8 cellular contexts compared by ENCODE assay signal in the genomic region with DNA sequence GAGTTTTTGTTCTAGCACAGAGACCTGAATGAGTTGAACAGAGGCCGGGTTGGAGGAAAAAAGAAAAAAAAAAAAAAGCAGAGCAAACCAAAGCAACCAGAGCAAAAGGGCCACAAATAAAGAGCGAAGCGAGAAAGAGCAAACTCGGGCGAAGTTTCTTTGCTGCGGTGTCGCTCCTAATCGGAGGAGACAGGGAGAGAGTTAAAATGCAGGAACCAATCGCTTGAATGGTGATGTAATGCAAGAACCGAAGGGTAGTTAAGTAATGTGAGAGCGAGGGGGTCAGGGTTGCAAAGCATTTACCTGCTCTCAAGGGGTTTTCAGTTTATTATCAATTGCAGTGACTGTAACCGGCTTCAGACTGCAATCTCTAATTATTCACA.
DNase-seq lines count a peak whose midpoint lies in the region; ATAC-seq and TF ChIP-seq lines count a peak whose summit lies in the region.

No MANE protein-coding gene starts in this region.

- peak overlapping the region; percentile 73 for H3K56ac ChIP-seq in mesendoderm (ENCODE audit: low read length)

- no peaks in the 10 kb centered on the region for H3K9me3 ChIP-seq in ectodermal cell (ENCODE audit: control insufficient read depth, low read length)

- no peak overlapping the region for H2BK120ac ChIP-seq in mesendoderm (ENCODE audit: low read depth, low read length)

- H3K23ac ChIP-seq in mesendoderm (ENCODE audit: low read length), result no peak overlapping the region

- H2BK5ac ChIP-seq in mesendoderm (ENCODE audit: low read length), result no peak overlapping the region

- no peak overlapping the region for H4K5ac ChIP-seq in mesendoderm (ENCODE audit: low read length)

- H3K9ac ChIP-seq in mesendoderm (ENCODE audit: low read length), result peak overlapping the region; percentile 71

- H3K18ac ChIP-seq in mesendoderm (ENCODE audit: low read length), result peak overlapping the region; percentile 81

- no peak for TF ChIP-seq CTCF in AG09309 (IDR thresholded peaks at IDR 0.05; ENCODE audit: control insufficient read depth, insufficient read depth, low read depth, low read length, missing control alignments)

- peaks cover 1% of the 10 kb centered on the region for H3K79me2 ChIP-seq in mesendoderm (ENCODE audit: control insufficient read depth, insufficient read depth, low read length)

- peak overlapping the region; percentile 42 for H3K4me3 ChIP-seq in AG09309 (ENCODE audit: control insufficient read depth, low read depth, low read length)
- peak overlapping the region; percentile 20 for H3K4me3 ChIP-seq in ectodermal cell (ENCODE audit: insufficient read depth, low read depth, low read length)
- H3K4me3 ChIP-seq in mesendoderm (ENCODE audit: low read length), result peak overlapping the region; percentile 40

- DNase-seq in AG09309 (ENCODE audit: low read depth) (no peak), NCI-H1436 treated with DMSO at 0.1 percent for 48 hours (lab: John Stamatoyannopoulos, UW) (peak; percentile 16), mesendoderm (peak; percentile 95), SIG-M5 (lab: John Stamatoyannopoulos, UW) (no peak), NCI-H1105 treated with DMSO at 0.1 percent for 48 hours (lab: John Stamatoyannopoulos, UW) (no peak)
- no peak for DNase-seq in stimulated activated CD4-positive, alpha-beta T cell treated with anti-CD3 and anti-CD28 coated beads, Interleukin-2, amount 100 ng/mL, for 48 hours

- H3K79me1 ChIP-seq in mesendoderm (ENCODE audit: low read length), result no peaks in the 10 kb centered on the region

- H3K27me3 ChIP-seq in ectodermal cell (ENCODE audit: control insufficient read depth, insufficient read depth, low read length, poor library complexity, severe bottlenecking) (no peaks in the 10 kb centered on the region), mesendoderm (ENCODE audit: insufficient read depth, low read length, poor library complexity) (no peaks in the 10 kb centered on the region)

- 2 to 4% methylated on average over 11 to 12 of the region's 12 CpGs for WGBS in ectodermal cell, 2 experiments
- WGBS in mesendoderm (ENCODE audit: extremely low coverage, insufficient coverage, low lambda C conversion rate), result no CpG with 5 or more reads among the region's 12 CpGs

- peak overlapping the region; percentile 64 for H3K4me2 ChIP-seq in mesendoderm (ENCODE audit: low read length)

- H2BK15ac ChIP-seq in mesendoderm (replicated peaks; ENCODE audit: low read depth), result no peak overlapping the region

- peak overlapping the region; percentile 95 for H4K8ac ChIP-seq in mesendoderm (ENCODE audit: low read depth, low read length)

- peak overlapping the region; percentile 94 for H3K27ac ChIP-seq in ectodermal cell (ENCODE audit: insufficient read depth, low read depth, low read length, poor library complexity, severe bottlenecking)
- H3K27ac ChIP-seq in mesendoderm (ENCODE audit: low read depth, low read length), result peak overlapping the region; percentile 94

- no peak overlapping the region for H2AK5ac ChIP-seq in mesendoderm (ENCODE audit: low read length)

- H3K4ac ChIP-seq in mesendoderm (ENCODE audit: low read depth, low read length), result no peak overlapping the region

- no peak for ATAC-seq in HG02642 (IDR thresholded peaks at IDR 0.05; ENCODE audit: poor library complexity, unreplicated experiment)

- peaks cover 4% of the 10 kb centered on the region for H3K4me1 ChIP-seq in ectodermal cell (ENCODE audit: control insufficient read depth, insufficient read depth, low read length)
- H3K4me1 ChIP-seq in mesendoderm (ENCODE audit: control insufficient read depth, low read depth, low read length), result no peaks in the 10 kb centered on the region

- no peaks in the 10 kb centered on the region for H3K36me3 ChIP-seq in ectodermal cell (ENCODE audit: control insufficient read depth, insufficient read depth, low read length)
- H3K36me3 ChIP-seq in mesendoderm (ENCODE audit: control insufficient read depth, insufficient read depth, low read length), result no peaks in the 10 kb centered on the region

Comparison
In these comparisons a context has a peak if more than half of its experiments do, and no peak if none do; other contexts are left out.
1. DNase-seq: peak in NCI-H1436 treated with DMSO at 0.1 percent for 48 hours (single experiment) and mesendoderm (single experiment); none in AG09309 (single experiment), SIG-M5 (single experiment), NCI-H1105 treated with DMSO at 0.1 percent for 48 hours (single experiment) and stimulated activated CD4-positive, alpha-beta T cell treated with anti-CD3 and anti-CD28 coated beads, Interleukin-2, amount 100 ng/mL, for 48 hours (0 of 2).
2. Peak in every context shown above with its lines, with median percentiles within 50 percentile points of each other: H3K4me3 ChIP-seq.